1 cellular context compared by ENCODE assay signal in genomic region chr5:149917073-149917676, GRCh38.
TF ChIP-seq lines count a peak whose summit lies in the region.

No MANE protein-coding gene starts in this region.

TF ChIP-seq in GM23338, 12 proteins besides CTCF, POLR2A, EP300 and RAD21 (continued from another document):
- no peak for TF ChIP-seq ETS1 (IDR thresholded peaks at IDR 0.05)
- TF ChIP-seq REST (IDR thresholded peaks at IDR 0.05; ENCODE audit: unreplicated experiment) = no peak
- TF ChIP-seq EZH2 (IDR thresholded peaks at IDR 0.05; ENCODE audit: low read depth, unreplicated experiment) = no peak
- no peak for TF ChIP-seq POLR2AphosphoS5 (IDR thresholded peaks at IDR 0.05; ENCODE audit: low read depth)
- no peak for TF ChIP-seq EZH2phosphoT487 (IDR thresholded peaks at IDR 0.05; ENCODE audit: unreplicated experiment)
- no peak for TF ChIP-seq CREB1 (CRISPR knock-in tag; IDR thresholded peaks at IDR 0.05; ENCODE audit: low read depth)
- no peak for TF ChIP-seq NANOG (IDR thresholded peaks at IDR 0.05; ENCODE audit: borderline replicate concordance)
- TF ChIP-seq ZNF462 (CRISPR knock-in tag; IDR thresholded peaks at IDR 0.05) = no peak
